In genomic region chr21:29064850-29065481, GRCh38 we compare ENCODE assay signal across 9 cellular contexts. TPM values are rescaled to one million over a fixed set of nuclear protein-coding genes. Genes with fewer than 3 reads are reported as not detected.
A peak's percentile ranks its signal among the peaks of the same experiment; 100 is the strongest.
DNase-seq lines count a peak whose midpoint lies in the region; ATAC-seq and TF ChIP-seq lines count a peak whose summit lies in the region.
"Had no signal": no experiment of that assay in that cellular context is flagged by ENCODE, and none has a peak within 500 bp of the region (broad histone marks: within the 10 kb centered on the region; RNA-seq: fewer than 3 reads in every experiment).

No MANE protein-coding gene starts in this region.

- H3K27me3 ChIP-seq in SJCRH30 = no peaks in the 10 kb centered on the region
- H3K27me3 ChIP-seq: foreskin keratinocyte had no signal

- no peak overlapping the region for H3K27ac ChIP-seq in SJCRH30
- H3K27ac ChIP-seq: foreskin keratinocyte had no signal

- ATAC-seq in GM18907 (IDR thresholded peaks at IDR 0.05; ENCODE audit: unreplicated experiment) (peak; percentile 91), GM21825 (IDR thresholded peaks at IDR 0.05; ENCODE audit: unreplicated experiment) (peak; percentile 95), HG03520 (IDR thresholded peaks at IDR 0.05; ENCODE audit: unreplicated experiment) (peak; percentile 98), omental fat pad (ENCODE audit: low FRiP score) (no peak)
- ATAC-seq: foreskin keratinocyte had no signal

- no peaks in the 10 kb centered on the region for H3K4me1 ChIP-seq in SJCRH30
- H3K4me1 ChIP-seq: foreskin keratinocyte had no signal

- DNase-seq in pons (ENCODE audit: low spot score) (peak; percentile 51), omental fat pad (ENCODE audit: low spot score) (no peak), NCI-H226 (no peak), SJCRH30 (no peak)
- DNase-seq: foreskin keratinocyte, NCI-H187 treated with DMSO at 0.1 percent for 48 hours had no signal

- peaks cover 99% of the 10 kb centered on the region for H3K36me3 ChIP-seq in SJCRH30

- H3K9me3 ChIP-seq in SJCRH30 (replicated peaks) = no peaks in the 10 kb centered on the region

- TF ChIP-seq CTCF in omental fat pad (IDR thresholded peaks at IDR 0.05) = no peak

- H3K4me3 ChIP-seq in SJCRH30 = no peak overlapping the region

RNA-seq across cellular contexts. Expression of gene CCT8, which starts 8.5 kb away (rescaled TPM):
- 100 to 1,000 TPM in 3 of 4 donors, 10 to 100 TPM in 1; 68.9 to 132 (median 113) TPM for total RNA-seq in omental fat pad
- 438 and 460 TPM in 2 replicates for total RNA-seq in SJCRH30 (2014; rRNA removed; shearing (Covaris generic))

RNA-seq across cellular contexts. Expression of gene USP16, which starts 40.5 kb away (rescaled TPM):
- 10 to 100 TPM; 36.2 to 46.2 (median 39.5) TPM for total RNA-seq in omental fat pad
- total RNA-seq in SJCRH30 (2014; rRNA removed; shearing (Covaris generic)) = 55.2 and 61.6 TPM in 2 replicates

RNA-seq across cellular contexts. Expression of gene RWDD2B, which starts 45.8 kb away (rescaled TPM):
- 10 to 100 TPM in 3 of 4 donors, 1 to 10 TPM in 1; 5.2 to 15.5 (median 14.0) TPM for total RNA-seq in omental fat pad
- total RNA-seq in SJCRH30 (2014; rRNA removed; shearing (Covaris generic)) = 12.1 and 14.2 TPM in 2 replicates
